Comparison of ENCODE assay signal across 7 cellular contexts in the genomic region with DNA sequence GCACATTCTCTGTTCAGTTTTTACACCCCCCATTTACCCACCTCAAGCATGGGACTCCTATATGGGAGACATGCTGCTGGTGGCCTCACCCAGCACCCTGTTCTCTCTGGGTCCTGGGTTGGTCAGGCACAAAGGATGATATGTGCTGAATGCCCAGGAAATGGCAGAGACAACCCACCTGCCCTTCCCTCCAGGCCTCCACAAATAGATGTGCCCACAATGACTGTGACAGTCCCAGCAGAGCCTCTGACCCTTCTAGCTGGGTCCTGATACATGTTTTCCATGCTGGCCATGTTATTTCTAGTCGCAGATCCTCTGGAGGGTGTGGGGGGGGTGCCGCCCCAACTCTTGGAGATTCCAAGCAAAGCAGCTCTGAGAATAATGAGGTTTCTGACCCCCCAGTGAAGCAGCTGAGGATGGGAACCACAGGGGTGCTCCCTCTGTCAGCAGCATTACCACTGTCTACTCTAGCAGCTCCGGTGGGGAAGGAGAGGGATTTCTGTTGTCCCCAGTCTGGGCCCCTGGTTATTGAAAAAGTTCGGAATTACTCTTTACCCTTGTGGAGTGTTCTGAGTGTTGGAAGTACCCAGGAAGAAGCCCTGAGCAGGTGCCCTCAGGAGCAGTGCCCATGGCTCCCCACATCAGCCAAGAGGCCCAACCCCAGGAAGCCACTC. TPM values are rescaled to one million over a fixed set of nuclear protein-coding genes. Genes with fewer than 3 reads are reported as not detected.
DNase-seq lines count a peak whose midpoint lies in the region; ATAC-seq and TF ChIP-seq lines count a peak whose summit lies in the region.
"Had no signal": no experiment of that assay in that cellular context is flagged by ENCODE, and none has a peak within 500 bp of the region (broad histone marks: within the 10 kb centered on the region; RNA-seq: fewer than 3 reads in every experiment).

No MANE protein-coding gene starts in this region.

- H3K27me3 ChIP-seq in SK-N-SH (ENCODE audit: insufficient read depth) (no peaks in the 10 kb centered on the region), endodermal cell (ENCODE audit: control insufficient read depth, insufficient read depth, low read length, poor library complexity, severe bottlenecking) (no peaks in the 10 kb centered on the region)

- peaks cover 3% of the 10 kb centered on the region for H3K27me3 Mint-ChIP-seq in endodermal cell (ENCODE audit: insufficient read depth)
- no peaks in the 10 kb centered on the region for H3K27me3 Mint-ChIP-seq in stimulated activated naive B cell treated with anti-CD40 and anti-IgM and Interleukin-4, amounts not matched to agents 10 μg/mL and 1 μg/mL and 100 μg/mL, for 72 hours

- peak overlapping the region; percentile 75 for H3K4me2 ChIP-seq in SK-N-SH

- H3K4me1 ChIP-seq in SK-N-SH (ENCODE audit: control insufficient read depth in 1 of 2, insufficient read depth in 2 of 2, low read depth in 1 of 2, low read length in 1 of 2), result peaks cover 22 to 30% of the 10 kb centered on the region in 2 experiments; a peak in 3 of 4 replicates
- no peaks in the 10 kb centered on the region for H3K4me1 ChIP-seq in endodermal cell (ENCODE audit: control insufficient read depth, insufficient read depth, low read length)

- POLR2A ChIA-PET in SK-N-SH (lab: Yijun Ruan, JAX), result interaction anchor here (0.6 to 2.2 kb wide), 4 partner anchors 11 to 471 kb away, joined by 3 to 15 read pairs (median 3); partner anchors contain the start of genes DCDC2B and KPNA6

- H3K36me3 ChIP-seq in SK-N-SH (replicated peaks in 1 of 2; ENCODE audit: control insufficient read depth in 1 of 2, insufficient read depth in 2 of 2, low read length in 1 of 2), result peaks cover 21 to 44% of the 10 kb centered on the region in 2 experiments
- peaks cover 43% of the 10 kb centered on the region for H3K36me3 ChIP-seq in endodermal cell (ENCODE audit: control insufficient read depth, insufficient read depth, low read length)

- no peak overlapping the region for H3K9ac ChIP-seq in SK-N-SH
- no peak overlapping the region for H3K9ac ChIP-seq in endodermal cell (ENCODE audit: extremely low read depth, low read length, poor library complexity, severe bottlenecking)

- H3K27ac ChIP-seq in SK-N-SH (ENCODE audit: low read depth in 2 of 2, low read length in 1 of 2) (peak overlapping the region; percentile 77 to 91; a peak in 3 of 4 replicates), endodermal cell (ENCODE audit: low read depth, low read length) (no peak overlapping the region)

- DNase-seq in SK-N-SH (no peak), endodermal cell (no peak), pons (ENCODE audit: low spot score) (no peak)
- DNase-seq in stimulated activated naive B cell treated with anti-CD40 and anti-IgM and Interleukin-4, amounts not matched to agents 10 μg/mL and 1 μg/mL and 100 μg/mL, for 72 hours, result no peak

- no peaks in the 10 kb centered on the region for H3K79me2 ChIP-seq in SK-N-SH (ENCODE audit: insufficient read depth)

- H3K9me3 ChIP-seq in SK-N-SH, result no peaks in the 10 kb centered on the region
- H3K9me3 ChIP-seq in endodermal cell (ENCODE audit: control insufficient read depth, low read length), result no peaks in the 10 kb centered on the region

- no peaks in the 10 kb centered on the region for H3K9me2 ChIP-seq in SK-N-SH

- 100% methylated on average over 1 of the region's 4 CpGs for WGBS in SK-N-SH (ENCODE audit: low lambda C conversion rate)
- whole genome bisulfite sequencing in endodermal cell (ENCODE audit: insufficient coverage in 1 of 2, insufficient read length in 1 of 2), 2 experiments, result 81 to 83% methylated on average over 3 to 4 of the region's 4 CpGs

- no peak for TF ChIP-seq EP300 in SK-N-SH (IDR thresholded peaks at IDR 0.05; ENCODE audit: borderline replicate concordance in 1 of 2, low read depth in 1 of 2, low read length in 1 of 2)

- ATAC-seq in SK-N-SH treated with all-trans-retinoic acid at 6 μM for 48 hours (no peak), GM21447 (IDR thresholded peaks at IDR 0.05; ENCODE audit: unreplicated experiment) (no peak)
- ATAC-seq in stimulated activated naive B cell treated with anti-CD40 and anti-IgM and Interleukin-4, amounts not matched to agents 10 μg/mL and 1 μg/mL and 100 μg/mL, for 72 hours (replicated peaks), result no peak

- H3K4me1 Mint-ChIP-seq in endodermal cell, result peaks cover 17% of the 10 kb centered on the region
- H3K4me1 Mint-ChIP-seq in stimulated activated naive B cell treated with anti-CD40 and anti-IgM and Interleukin-4, amounts not matched to agents 10 μg/mL and 1 μg/mL and 100 μg/mL, for 72 hours, result peaks cover 51 to 70% of the 10 kb centered on the region in 2 donors

- no peak overlapping the region for H3K4me3 Mint-ChIP-seq in endodermal cell
- H3K4me3 Mint-ChIP-seq in stimulated activated naive B cell treated with anti-CD40 and anti-IgM and Interleukin-4, amounts not matched to agents 10 μg/mL and 1 μg/mL and 100 μg/mL, for 72 hours, result peak overlapping the region; percentile 83 to 91

- H4K20me1 ChIP-seq in SK-N-SH (ENCODE audit: insufficient read depth), result no peaks in the 10 kb centered on the region

- CTCF ChIA-PET in SK-N-SH (lab: Yijun Ruan, JAX), result interaction anchor here (0.6 to 2.0 kb wide), 3 partner anchors 13 to 882 kb away, joined by 3 to 10 read pairs (median 6); no protein-coding TSS in a partner anchor

- TF ChIP-seq CTCF in SK-N-SH (IDR thresholded peaks at IDR 0.05) (no peak), endodermal cell (conservative IDR thresholded peaks at IDR 0.05) (no peak)

- no peak overlapping the region for H2AFZ ChIP-seq in SK-N-SH (ENCODE audit: low read depth)

- H3K4me3 ChIP-seq in SK-N-SH (ENCODE audit: low read depth in 2 of 2, low read length in 1 of 2) (peak overlapping the region; percentile 69 to 75; a peak in 2 of 4 replicates), endodermal cell (ENCODE audit: low read length) (no peak overlapping the region)

- H3K9me3 Mint-ChIP-seq in endodermal cell, result no peaks in the 10 kb centered on the region
- H3K9me3 Mint-ChIP-seq in stimulated activated naive B cell treated with anti-CD40 and anti-IgM and Interleukin-4, amounts not matched to agents 10 μg/mL and 1 μg/mL and 100 μg/mL, for 72 hours, result no peaks in the 10 kb centered on the region

- H3K27ac Mint-ChIP-seq in endodermal cell, result peak overlapping the region; percentile 26
- peak overlapping the region; percentile 99 for H3K27ac Mint-ChIP-seq in stimulated activated naive B cell treated with anti-CD40 and anti-IgM and Interleukin-4, amounts not matched to agents 10 μg/mL and 1 μg/mL and 100 μg/mL, for 72 hours

- peaks cover 18% of the 10 kb centered on the region for H3F3A ChIP-seq in SK-N-SH (replicated peaks; ENCODE audit: insufficient read depth)

- TF ChIP-seq RAD21 in SK-N-SH (IDR thresholded peaks at IDR 0.05; ENCODE audit: low read length), result no peak

- peaks cover 33% of the 10 kb centered on the region for H3K36me3 Mint-ChIP-seq in endodermal cell (ENCODE audit: low read depth)
- peaks cover 45 to 53% of the 10 kb centered on the region in 2 donors for H3K36me3 Mint-ChIP-seq in stimulated activated naive B cell treated with anti-CD40 and anti-IgM and Interleukin-4, amounts not matched to agents 10 μg/mL and 1 μg/mL and 100 μg/mL, for 72 hours

TF ChIP-seq in SK-N-SH, 30 proteins besides CTCF, POLR2A, EP300 and RAD21:
- TF ChIP-seq YY1 (IDR thresholded peaks at IDR 0.05; ENCODE audit: low read depth) (no peak), MXI1 (IDR thresholded peaks at IDR 0.05; ENCODE audit: low read depth, low read length) (no peak)
TF ChIP-seq in SK-N-SH: peak in this region for 0.

TF ChIP-seq in SK-N-SH treated with all-trans-retinoic acid at 6 μM for 48 hours, 23 proteins besides CTCF, POLR2A, EP300 and RAD21 (continues in another document):
- TF ChIP-seq, protein P1, sequence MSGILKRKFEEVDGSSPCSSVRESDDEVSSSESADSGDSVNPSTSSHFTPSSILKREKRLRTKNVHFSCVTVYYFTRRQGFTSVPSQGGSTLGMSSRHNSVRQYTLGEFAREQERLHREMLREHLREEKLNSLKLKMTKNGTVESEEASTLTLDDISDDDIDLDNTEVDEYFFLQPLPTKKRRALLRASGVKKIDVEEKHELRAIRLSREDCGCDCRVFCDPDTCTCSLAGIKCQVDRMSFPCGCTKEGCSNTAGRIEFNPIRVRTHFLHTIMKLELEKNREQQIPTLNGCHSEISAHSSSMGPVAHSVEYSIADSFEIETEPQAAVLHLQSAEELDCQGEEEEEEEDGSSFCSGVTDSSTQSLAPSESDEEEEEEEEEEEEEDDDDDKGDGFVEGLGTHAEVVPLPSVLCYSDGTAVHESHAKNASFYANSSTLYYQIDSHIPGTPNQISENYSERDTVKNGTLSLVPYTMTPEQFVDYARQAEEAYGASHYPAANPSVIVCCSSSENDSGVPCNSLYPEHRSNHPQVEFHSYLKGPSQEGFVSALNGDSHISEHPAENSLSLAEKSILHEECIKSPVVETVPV (CRISPR knock-in tag; IDR thresholded peaks at IDR 0.05), result no peak
- TF ChIP-seq GLIS3 (CRISPR knock-in tag; IDR thresholded peaks at IDR 0.05) (no peak), ZNF565 (CRISPR knock-in tag; conservative IDR thresholded peaks at IDR 0.05; ENCODE audit: low read depth) (no peak), CSDC2 (CRISPR knock-in tag; IDR thresholded peaks at IDR 0.05) (no peak), RARB (CRISPR knock-in tag; IDR thresholded peaks at IDR 0.05) (no peak)

RNA-seq across cellular contexts. Expression of gene CCDC28B, which starts 1.2 kb away (rescaled TPM):
- 18.8 and 26.3 TPM in 2 replicates for polyA plus RNA-seq in SK-N-SH (2012; rRNA removed)
- 17.7 and 20.0 TPM in 2 replicates for polyA plus RNA-seq in SK-N-SH (2012; cell fraction: cytosol; rRNA removed)
- 15.6 and 22.9 TPM in 2 replicates for polyA plus RNA-seq in SK-N-SH (2012; cell fraction: nucleus; rRNA removed)
- 10 to 100 TPM in 1 of 2 donors, 1 to 10 TPM in 1; 9.2 to 11.1 TPM for total RNA-seq in endodermal cell
- 26.3 TPM for polyA plus RNA-seq in endodermal cell (2013, experiment 1 of 2)
- 22.7 TPM for polyA plus RNA-seq in endodermal cell (2013, experiment 2 of 2)

RNA-seq across cellular contexts. Expression of gene IQCC, which starts 6.3 kb away (rescaled TPM):
- polyA plus RNA-seq in SK-N-SH (2012; rRNA removed), result 2.4 and 2.9 TPM in 2 replicates
- polyA plus RNA-seq in SK-N-SH (2012; cell fraction: cytosol; rRNA removed), result 1.5 and 2.3 TPM in 2 replicates
- polyA plus RNA-seq in SK-N-SH (2012; cell fraction: nucleus; rRNA removed), result 2.9 and 3.6 TPM in 2 replicates
- 1 to 10 TPM; 4.7 to 6.3 TPM for total RNA-seq in endodermal cell
- 6.5 TPM for polyA plus RNA-seq in endodermal cell (2013, experiment 1 of 2)
- 6.7 TPM for polyA plus RNA-seq in endodermal cell (2013, experiment 2 of 2)

RNA-seq across cellular contexts. Expression of gene DCDC2B, which starts 9.7 kb away (rescaled TPM):
- polyA plus RNA-seq in SK-N-SH (2012; rRNA removed), result not detected in 2 replicates
- not detected in 2 replicates for polyA plus RNA-seq in SK-N-SH (2012; cell fraction: cytosol; rRNA removed)
- polyA plus RNA-seq in SK-N-SH (2012; cell fraction: nucleus; rRNA removed), result 0.05 TPM in 1 of 2 replicates, not detected in the other
- total RNA-seq in endodermal cell, result not detected
- not detected for polyA plus RNA-seq in endodermal cell (2013, experiment 1 of 2)
- polyA plus RNA-seq in endodermal cell (2013, experiment 2 of 2), result not detected
- total RNA-seq: mononuclear cell had no signal

RNA-seq across cellular contexts. Expression of gene TXLNA, which starts 19.7 kb away (rescaled TPM):
- 26.4 and 32.7 TPM in 2 replicates for polyA plus RNA-seq in SK-N-SH (2012; rRNA removed)
- 22.8 and 28.0 TPM in 2 replicates for polyA plus RNA-seq in SK-N-SH (2012; cell fraction: cytosol; rRNA removed)
- polyA plus RNA-seq in SK-N-SH (2012; cell fraction: nucleus; rRNA removed), result 51.9 and 62.6 TPM in 2 replicates
- 10 to 100 TPM; 38.3 to 39.4 TPM for total RNA-seq in endodermal cell
- polyA plus RNA-seq in endodermal cell (2013, experiment 1 of 2), result 39.7 TPM
- 37.8 TPM for polyA plus RNA-seq in endodermal cell (2013, experiment 2 of 2)

RNA-seq across cellular contexts. Expression of gene TMEM234, which starts 23.0 kb away (rescaled TPM):
- polyA plus RNA-seq in SK-N-SH (2012; rRNA removed), result 31.8 and 31.9 TPM in 2 replicates
- 15.8 and 16.2 TPM in 2 replicates for polyA plus RNA-seq in SK-N-SH (2012; cell fraction: cytosol; rRNA removed)
- polyA plus RNA-seq in SK-N-SH (2012; cell fraction: nucleus; rRNA removed), result 122 and 134 TPM in 2 replicates
- 10 to 100 TPM; 35.1 to 35.5 TPM for total RNA-seq in endodermal cell
- polyA plus RNA-seq in endodermal cell (2013, experiment 1 of 2), result 13.6 TPM
- polyA plus RNA-seq in endodermal cell (2013, experiment 2 of 2), result 14.6 TPM
